ENCODE assay signal across 18 cellular contexts in the genomic region with DNA sequence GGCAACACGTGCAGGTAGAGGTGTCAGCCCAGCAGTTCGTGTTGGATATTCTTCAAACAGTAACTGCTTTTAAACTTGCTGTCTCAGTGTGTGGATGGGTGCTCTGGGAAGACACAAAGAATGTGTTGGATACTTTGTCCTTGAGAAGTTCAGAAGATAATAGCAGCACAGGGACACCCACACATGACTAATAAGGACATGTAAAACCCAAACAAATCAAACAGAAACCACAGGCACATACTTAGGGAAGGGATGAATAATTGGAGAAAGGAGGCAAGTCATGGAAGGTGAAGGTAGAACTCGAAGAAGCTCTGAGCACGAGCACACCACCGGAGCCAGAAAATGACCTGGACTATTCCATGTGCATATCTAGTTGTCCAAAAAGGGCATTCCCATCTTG.
DNase-seq lines count a peak whose midpoint lies in the region; ATAC-seq, FAIRE-seq and TF ChIP-seq lines count a peak whose summit lies in the region.
"Had no signal": no experiment of that assay in that cellular context is flagged by ENCODE, and none has a peak within 500 bp of the region (broad histone marks: within the 10 kb centered on the region; RNA-seq: fewer than 3 reads in every experiment).

No MANE protein-coding gene starts in this region.

- FAIRE-seq in K562 (lab: Jason Lieb, UNC), result peak; percentile 23
- FAIRE-seq: kidney, pancreas had no signal

- peak overlapping the region; percentile 84 to 88 for H3K27ac Mint-ChIP-seq in natural killer cell
- H3K27ac Mint-ChIP-seq: type B pancreatic cell had no signal

- no peaks in the 10 kb centered on the region for H4K20me1 ChIP-seq in K562 (replicated peaks; ENCODE audit: control insufficient read depth, insufficient read depth, low read length)

- no TSS peak for BruUV-seq in K562 (replicated peaks; lab: Mats Ljungman, UMichigan)

- no peaks in the 10 kb centered on the region for H3K9me1 ChIP-seq in K562 (ENCODE audit: control insufficient read depth, insufficient read depth, low read length)

- H3K27ac ChIP-seq in KOPT-K1 (ENCODE audit: low read depth, low read length, poor library complexity, severe bottlenecking) (peak overlapping the region; percentile 86), K562 (ENCODE audit: extremely low read depth, low read depth, low read length) (no peak overlapping the region), coronary artery (no peak overlapping the region)
- H3K27ac ChIP-seq: pancreas, RWPE1 had no signal

- H3K36me3 ChIP-seq in KOPT-K1 (ENCODE audit: insufficient read depth, low read length), result no peaks in the 10 kb centered on the region
- H3K36me3 ChIP-seq in K562 (ENCODE audit: control insufficient read depth, insufficient read depth, low read length), result no peaks in the 10 kb centered on the region
- H3K36me3 ChIP-seq: pancreas had no signal

- CTCF ChIA-PET in K562 (lab: Yijun Ruan, JAX; ENCODE audit: low intra/inter-chr PET ratio), result no interaction called here

- H3K4me3 ChIP-seq in K562 (no peak overlapping the region), coronary artery (no peak overlapping the region)
- H3K4me3 ChIP-seq: pancreas had no signal

- no peaks in the 10 kb centered on the region for H3K9me3 Mint-ChIP-seq in natural killer cell

- WGBS in K562 (ENCODE audit: insufficient coverage, low coverage, missing lambda C conversion rate), result 33% methylated on average over 5 of the region's 5 CpGs

- POLR2A ChIA-PET in K562 (lab: Yijun Ruan, JAX), result interaction anchor here (1.1 kb wide), 2 partner anchors 24 to 29 kb away, joined by 3 to 4 read pairs; no protein-coding TSS in a partner anchor

- peaks cover 36 to 40% of the 10 kb centered on the region in 2 donors for H3K4me1 Mint-ChIP-seq in natural killer cell

- H3K9ac ChIP-seq in K562 (ENCODE audit: insufficient read depth in 1 of 2, low read depth in 2 of 2, low read length in 2 of 2), result no peak overlapping the region

- no peak overlapping the region for H3K4me2 ChIP-seq in K562 (ENCODE audit: insufficient read depth, low read length)

- ATAC-seq in K562, result no peak
- no peak for ATAC-seq in natural killer cell
- no peak for ATAC-seq in GM21619 (IDR thresholded peaks at IDR 0.05; ENCODE audit: unreplicated experiment)
- no peak for ATAC-seq in GM21526 (IDR thresholded peaks at IDR 0.05; ENCODE audit: low FRiP score, unreplicated experiment)
- ATAC-seq: sciatic nerve had no signal

- in situ Hi-C loops in K562 (cut with MboI), result no loop called here

- H3K27me3 Mint-ChIP-seq in natural killer cell (ENCODE audit: low read depth in 2 of 2), result no peaks in the 10 kb centered on the region
- H3K27me3 Mint-ChIP-seq: naive B cell had no signal

- no peak for TF ChIP-seq RAD21 in K562 (CRISPR knock-in tag; conservative IDR thresholded peaks at IDR 0.05 in 1 of 2, IDR thresholded peaks at IDR 0.05 in 1 of 2)

- DNase-seq in ELR (ENCODE audit: low read depth), result peak; percentile 33
- DNase-seq in K562 (ENCODE audit: extremely low read depth in 1 of 4, low spot score in 3 of 4), result no peak
- DNase-seq in natural killer cell, result no peak
- no peak for DNase-seq in ecto neural progenitor cell (ENCODE audit: low spot score)
- DNase-seq in coronary artery (ENCODE audit: low spot score), result no peak
- DNase-seq: activated gamma-delta T cell; effector memory CD4-positive, alpha-beta T cell; kidney; naive B cell; NK-92 treated with Interleukin-12 subunit alpha and Interleukin-12 subunit beta, amount 100 ng/mL, for 24 hours; pancreas; T-helper 9 cell had no signal

- TF ChIP-seq POLR2A in K562 (conservative IDR thresholded peaks at IDR 0.05), result no peak

- peak overlapping the region; percentile 46 for H2AFZ ChIP-seq in K562 (ENCODE audit: low read depth, low read length)

- no peaks in the 10 kb centered on the region for H3K27me3 ChIP-seq in K562 (ENCODE audit: control insufficient read depth in 2 of 2, insufficient read depth in 2 of 2, low read length in 2 of 2)
- H3K27me3 ChIP-seq: pancreas had no signal

- H3K36me3 Mint-ChIP-seq in natural killer cell, result no peaks in the 10 kb centered on the region
- H3K36me3 Mint-ChIP-seq: type B pancreatic cell had no signal

- TF ChIP-seq CTCF in K562 (IDR thresholded peaks at IDR 0.05 in 2 of 3, conservative IDR thresholded peaks at IDR 0.05 in 1 of 3; ENCODE audit: insufficient read depth in 2 of 3, low read depth in 1 of 3, low read length in 3 of 3) (no peak), natural killer cell (IDR thresholded peaks at IDR 0.05) (no peak), coronary artery (IDR thresholded peaks at IDR 0.05) (no peak)

- intact Hi-C loops in K562 (cut with micrococcal nuclease), result no loop called here
- intact Hi-C loops in natural killer cell (cut with micrococcal nuclease), result loop anchor here (5.0 kb wide), 2 partner anchors 39 to 64 kb away; no protein-coding TSS in a partner anchor

- H3K79me2 ChIP-seq in K562 (ENCODE audit: control insufficient read depth, insufficient read depth, low read length), result no peaks in the 10 kb centered on the region

- no peak overlapping the region for H3K4me3 Mint-ChIP-seq in natural killer cell
- H3K4me3 Mint-ChIP-seq: type B pancreatic cell had no signal

- TF ChIP-seq EP300 in K562 (IDR thresholded peaks at IDR 0.05; ENCODE audit: low read length), result no peak

- peaks cover 0 to 40% of the 10 kb centered on the region in 2 experiments; a peak in 4 of 5 replicates for H3K4me1 ChIP-seq in K562 (replicated peaks in 1 of 2; ENCODE audit: control insufficient read depth in 2 of 2, insufficient read depth in 2 of 2, low read length in 2 of 2)

- H3K9me3 ChIP-seq in KOPT-K1 (ENCODE audit: insufficient read depth, low read length, poor library complexity, severe bottlenecking), result no peaks in the 10 kb centered on the region
- no peaks in the 10 kb centered on the region for H3K9me3 ChIP-seq in K562 (replicated peaks; ENCODE audit: control insufficient read depth, insufficient read depth, low read depth, low read length)

TF ChIP-seq in K562, 482 proteins besides CTCF, POLR2A, EP300 and RAD21 (continues in another document):
- TF ChIP-seq, protein P1, sequence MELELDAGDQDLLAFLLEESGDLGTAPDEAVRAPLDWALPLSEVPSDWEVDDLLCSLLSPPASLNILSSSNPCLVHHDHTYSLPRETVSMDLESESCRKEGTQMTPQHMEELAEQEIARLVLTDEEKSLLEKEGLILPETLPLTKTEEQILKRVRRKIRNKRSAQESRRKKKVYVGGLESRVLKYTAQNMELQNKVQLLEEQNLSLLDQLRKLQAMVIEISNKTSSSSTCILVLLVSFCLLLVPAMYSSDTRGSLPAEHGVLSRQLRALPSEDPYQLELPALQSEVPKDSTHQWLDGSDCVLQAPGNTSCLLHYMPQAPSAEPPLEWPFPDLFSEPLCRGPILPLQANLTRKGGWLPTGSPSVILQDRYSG (tag; conservative IDR thresholded peaks at IDR 0.05; ENCODE audit: low read depth), result no peak
- TF ChIP-seq ZNF561 (CRISPR knock-in tag; conservative IDR thresholded peaks at IDR 0.05) (no peak), L3MBTL2 (IDR thresholded peaks at IDR 0.05) (0 out of 2 replicates have a peak, but pooled peaks have one; percentile 16), NCOA4 (IDR thresholded peaks at IDR 0.05; ENCODE audit: partially characterized antibody) (no peak), ARID2 (IDR thresholded peaks at IDR 0.05) (no peak), JUNB (CRISPR knock-in tag; conservative IDR thresholded peaks at IDR 0.05) (no peak), GABPB2 (CRISPR knock-in tag; conservative IDR thresholded peaks at IDR 0.05) (no peak), EGR1 (conservative IDR thresholded peaks at IDR 0.05) (peak; percentile 53)
- TF ChIP-seq, protein P2, sequence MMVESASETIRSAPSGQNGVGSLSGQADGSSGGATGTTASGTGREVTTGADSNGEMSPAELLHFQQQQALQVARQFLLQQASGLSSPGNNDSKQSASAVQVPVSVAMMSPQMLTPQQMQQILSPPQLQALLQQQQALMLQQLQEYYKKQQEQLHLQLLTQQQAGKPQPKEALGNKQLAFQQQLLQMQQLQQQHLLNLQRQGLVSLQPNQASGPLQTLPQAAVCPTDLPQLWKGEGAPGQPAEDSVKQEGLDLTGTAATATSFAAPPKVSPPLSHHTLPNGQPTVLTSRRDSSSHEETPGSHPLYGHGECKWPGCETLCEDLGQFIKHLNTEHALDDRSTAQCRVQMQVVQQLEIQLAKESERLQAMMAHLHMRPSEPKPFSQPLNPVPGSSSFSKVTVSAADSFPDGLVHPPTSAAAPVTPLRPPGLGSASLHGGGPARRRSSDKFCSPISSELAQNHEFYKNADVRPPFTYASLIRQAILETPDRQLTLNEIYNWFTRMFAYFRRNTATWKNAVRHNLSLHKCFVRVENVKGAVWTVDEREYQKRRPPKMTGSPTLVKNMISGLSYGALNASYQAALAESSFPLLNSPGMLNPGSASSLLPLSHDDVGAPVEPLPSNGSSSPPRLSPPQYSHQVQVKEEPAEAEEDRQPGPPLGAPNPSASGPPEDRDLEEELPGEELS (CRISPR knock-in tag; IDR thresholded peaks at IDR 0.05; ENCODE audit: borderline replicate concordance), result no peak
